1 cellular context compared by ENCODE assay signal in the genomic region with DNA sequence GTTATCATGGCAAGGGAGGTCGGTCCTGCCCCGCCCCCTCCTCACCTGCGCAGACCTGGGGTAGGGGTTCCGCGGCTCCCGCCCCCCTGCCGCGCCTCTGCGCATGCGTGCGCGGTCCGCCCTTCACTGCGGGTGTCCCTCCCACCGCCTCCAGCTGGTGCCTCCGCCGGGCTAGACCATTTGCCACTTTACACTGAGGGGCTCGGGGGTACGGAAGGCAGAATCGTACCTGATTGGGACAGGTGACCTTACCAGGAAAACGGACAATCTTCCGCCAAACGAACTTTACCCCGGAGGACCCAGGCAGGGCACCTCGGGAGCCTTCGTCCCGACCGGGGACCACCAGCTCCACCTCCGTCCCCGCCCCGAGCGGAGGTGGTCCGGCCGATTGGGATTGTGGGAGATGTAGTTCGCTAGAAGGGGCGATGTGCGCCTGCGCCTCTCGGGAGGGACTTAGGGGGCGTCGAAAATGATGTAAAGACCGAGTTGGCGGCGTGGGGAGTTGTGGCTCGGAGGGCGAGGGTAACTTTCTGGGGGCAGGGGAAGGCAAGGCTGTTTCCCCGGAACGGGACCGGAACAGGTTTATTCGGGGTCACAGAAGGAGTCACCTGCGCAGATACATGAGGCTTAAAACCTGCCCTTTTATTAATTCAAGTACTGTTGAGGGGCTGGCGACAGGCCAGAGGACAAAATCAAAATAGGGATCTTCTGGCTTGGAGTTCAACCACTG.
A peak's percentile ranks its signal among the peaks of the same experiment; 100 is the strongest.
TF ChIP-seq lines count a peak whose summit lies in the region.

DNAJC28 (minus strand) TSS at position 344 of the 730 bp plus-strand sequence. CDS start 2,323 bp downstream, outside the sequence.

TF ChIP-seq in GM12878, 131 proteins besides CTCF, POLR2A, EP300 and RAD21 (continued from another document and continues in another):
- TF ChIP-seq ZZZ3 (IDR thresholded peaks at IDR 0.05; ENCODE audit: control insufficient read depth, insufficient read length, low read depth), result no peak
- TF ChIP-seq SREBF1 (IDR thresholded peaks at IDR 0.05; ENCODE audit: low read length), result peak; percentile 92
- no peak for TF ChIP-seq SUZ12 (IDR thresholded peaks at IDR 0.05; ENCODE audit: unreplicated experiment)
- TF ChIP-seq, protein P1, sequence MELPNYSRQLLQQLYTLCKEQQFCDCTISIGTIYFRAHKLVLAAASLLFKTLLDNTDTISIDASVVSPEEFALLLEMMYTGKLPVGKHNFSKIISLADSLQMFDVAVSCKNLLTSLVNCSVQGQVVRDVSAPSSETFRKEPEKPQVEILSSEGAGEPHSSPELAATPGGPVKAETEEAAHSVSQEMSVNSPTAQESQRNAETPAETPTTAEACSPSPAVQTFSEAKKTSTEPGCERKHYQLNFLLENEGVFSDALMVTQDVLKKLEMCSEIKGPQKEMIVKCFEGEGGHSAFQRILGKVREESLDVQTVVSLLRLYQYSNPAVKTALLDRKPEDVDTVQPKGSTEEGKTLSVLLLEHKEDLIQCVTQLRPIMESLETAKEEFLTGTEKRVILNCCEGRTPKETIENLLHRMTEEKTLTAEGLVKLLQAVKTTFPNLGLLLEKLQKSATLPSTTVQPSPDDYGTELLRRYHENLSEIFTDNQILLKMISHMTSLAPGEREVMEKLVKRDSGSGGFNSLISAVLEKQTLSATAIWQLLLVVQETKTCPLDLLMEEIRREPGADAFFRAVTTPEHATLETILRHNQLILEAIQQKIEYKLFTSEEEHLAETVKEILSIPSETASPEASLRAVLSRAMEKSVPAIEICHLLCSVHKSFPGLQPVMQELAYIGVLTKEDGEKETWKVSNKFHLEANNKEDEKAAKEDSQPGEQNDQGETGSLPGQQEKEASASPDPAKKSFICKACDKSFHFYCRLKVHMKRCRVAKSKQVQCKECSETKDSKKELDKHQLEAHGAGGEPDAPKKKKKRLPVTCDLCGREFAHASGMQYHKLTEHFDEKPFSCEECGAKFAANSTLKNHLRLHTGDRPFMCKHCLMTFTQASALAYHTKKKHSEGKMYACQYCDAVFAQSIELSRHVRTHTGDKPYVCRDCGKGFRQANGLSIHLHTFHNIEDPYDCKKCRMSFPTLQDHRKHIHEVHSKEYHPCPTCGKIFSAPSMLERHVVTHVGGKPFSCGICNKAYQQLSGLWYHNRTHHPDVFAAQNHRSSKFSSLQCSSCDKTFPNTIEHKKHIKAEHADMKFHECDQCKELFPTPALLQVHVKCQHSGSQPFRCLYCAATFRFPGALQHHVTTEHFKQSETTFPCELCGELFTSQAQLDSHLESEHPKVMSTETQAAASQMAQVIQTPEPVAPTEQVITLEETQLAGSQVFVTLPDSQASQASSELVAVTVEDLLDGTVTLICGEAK (IDR thresholded peaks at IDR 0.05; ENCODE audit: borderline replicate concordance), result peak; percentile 61; the same call in 1 of the 2 replicates
- 0 out of 2 replicates have a peak, but pooled peaks have one; percentile 25 for TF ChIP-seq CREB1 (IDR thresholded peaks at IDR 0.05; ENCODE audit: low read depth)
- TF ChIP-seq PML (IDR thresholded peaks at IDR 0.05; ENCODE audit: low read length), result no peak
- TF ChIP-seq IRF4 (IDR thresholded peaks at IDR 0.05; ENCODE audit: low read depth, low read length), result 0 out of 2 replicates have a peak, but pooled peaks have one; percentile 11
- no peak for TF ChIP-seq YBX1 (IDR thresholded peaks at IDR 0.05)
- no peak for TF ChIP-seq PAX5 (IDR thresholded peaks at IDR 0.05; ENCODE audit: borderline replicate concordance, low read depth, low read length)
- TF ChIP-seq SREBF2 (IDR thresholded peaks at IDR 0.05; ENCODE audit: low read length), result no peak
- no peak for TF ChIP-seq IRF5 (IDR thresholded peaks at IDR 0.05; ENCODE audit: borderline replicate concordance)
- peak; percentile 88 for TF ChIP-seq HCFC1 (IDR thresholded peaks at IDR 0.05; ENCODE audit: low read length)
- TF ChIP-seq DPF2 (IDR thresholded peaks at IDR 0.05), result 0 out of 2 replicates have a peak, but pooled peaks have one; percentile 46
- TF ChIP-seq ZNF384 (IDR thresholded peaks at IDR 0.05; ENCODE audit: borderline replicate concordance, low read depth, low read length), result no peak
- peak; percentile 59; the same call in 1 of the 2 replicates for TF ChIP-seq GATAD2B (conservative IDR thresholded peaks at IDR 0.05; ENCODE audit: low read depth)
- TF ChIP-seq HDAC2 (IDR thresholded peaks at IDR 0.05), result no peak
- TF ChIP-seq SKIL (IDR thresholded peaks at IDR 0.05; ENCODE audit: low read depth, poor library complexity, severe bottlenecking), result no peak
- TF ChIP-seq CHD4 (IDR thresholded peaks at IDR 0.05), result no peak
- TF ChIP-seq MTA3 (IDR thresholded peaks at IDR 0.05; ENCODE audit: borderline replicate concordance, low read length), result no peak
- peak; percentile 73 for TF ChIP-seq E4F1 (IDR thresholded peaks at IDR 0.05; ENCODE audit: borderline replicate concordance, partially characterized antibody)
- no peak for TF ChIP-seq ATF2 (IDR thresholded peaks at IDR 0.05; ENCODE audit: low read length)
- TF ChIP-seq KDM1A (IDR thresholded peaks at IDR 0.05; ENCODE audit: borderline replicate concordance), result no peak
- peak; percentile 43; the same call in 1 of the 3 replicates for TF ChIP-seq POU2F2 (IDR thresholded peaks at IDR 0.05; ENCODE audit: borderline replicate concordance, low read depth, low read length)
- TF ChIP-seq SMAD5 (IDR thresholded peaks at IDR 0.05; ENCODE audit: low read depth), result peak; percentile 42; the same call in 1 of the 2 replicates
- TF ChIP-seq BMI1 (IDR thresholded peaks at IDR 0.05; ENCODE audit: borderline replicate concordance), result no peak
- TF ChIP-seq NRF1 (conservative IDR thresholded peaks at IDR 0.05; ENCODE audit: low read depth, low read length), result peak; percentile 87
- TF ChIP-seq SIX5 (IDR thresholded peaks at IDR 0.05; ENCODE audit: low read depth, low read length, severe bottlenecking), result peak; percentile 88
- TF ChIP-seq NKRF (conservative IDR thresholded peaks at IDR 0.05), result peak; percentile 80
- no peak for TF ChIP-seq CUX1 (IDR thresholded peaks at IDR 0.05; ENCODE audit: insufficient replicate concordance, low read depth, low read length)
- TF ChIP-seq RBBP5 (conservative IDR thresholded peaks at IDR 0.05), result no peak
- TF ChIP-seq TCF12 (IDR thresholded peaks at IDR 0.05; ENCODE audit: low read depth, low read length), result peak; percentile 60; the same call in 1 of the 2 replicates
- TF ChIP-seq SUPT20H (IDR thresholded peaks at IDR 0.05; ENCODE audit: borderline replicate concordance, control insufficient read depth, low read depth, low read length), result no peak
- no peak; the same call in 1 of the 2 replicates for TF ChIP-seq LARP7 (IDR thresholded peaks at IDR 0.05)
- TF ChIP-seq POLR2AphosphoS5 (IDR thresholded peaks at IDR 0.05; ENCODE audit: low read length), result no peak
- no peak for TF ChIP-seq MYC (IDR thresholded peaks at IDR 0.05; ENCODE audit: insufficient read depth, insufficient read length, insufficient replicate concordance, low read length, severe bottlenecking)
- TF ChIP-seq NFYA (IDR thresholded peaks at IDR 0.05; ENCODE audit: borderline replicate concordance, low read depth, low read length), result no peak
